Comparison of ENCODE assay signal across 17 cellular contexts in genomic region chr4:1058198-1058996, GRCh38. TPM values are rescaled to one million over a fixed set of nuclear protein-coding genes. Genes with fewer than 3 reads are reported as not detected.
DNase-seq lines count a peak whose midpoint lies in the region; ATAC-seq and TF ChIP-seq lines count a peak whose summit lies in the region.
"Had no signal": no experiment of that assay in that cellular context is flagged by ENCODE, and none has a peak within 500 bp of the region (broad histone marks: within the 10 kb centered on the region; RNA-seq: fewer than 3 reads in every experiment).

No MANE protein-coding gene starts in this region.

- H3K4ac ChIP-seq in mesenchymal stem cell (ENCODE audit: low read depth in 1 of 2, low read length in 2 of 2) = no peak overlapping the region

- H3K9me3 ChIP-seq in BLaER1 (no peaks in the 10 kb centered on the region), colonic mucosa (no peaks in the 10 kb centered on the region), mesenchymal stem cell (ENCODE audit: control insufficient read depth, low read length) (no peaks in the 10 kb centered on the region)
- H3K9me3 ChIP-seq: BE2C, esophagus squamous epithelium had no signal

- 71% methylated on average over 35 of the region's 35 CpGs for WGBS in mesenchymal stem cell

- no peak overlapping the region for H2BK15ac ChIP-seq in mesenchymal stem cell (ENCODE audit: low read depth, poor library complexity, severe bottlenecking)

- no peaks in the 10 kb centered on the region for H3K36me3 ChIP-seq in BLaER1
- no peaks in the 10 kb centered on the region for H3K36me3 ChIP-seq in colonic mucosa
- no peaks in the 10 kb centered on the region for H3K36me3 ChIP-seq in mesenchymal stem cell (ENCODE audit: control insufficient read depth in 1 of 2, insufficient read depth in 2 of 2, low read depth in 1 of 2, low read length in 2 of 2)
- H3K36me3 ChIP-seq: BE2C, esophagus squamous epithelium had no signal

- peaks cover 57% of the 10 kb centered on the region for H3K4me1 ChIP-seq in BLaER1
- no peaks in the 10 kb centered on the region for H3K4me1 ChIP-seq in colonic mucosa
- peaks cover 6% of the 10 kb centered on the region for H3K4me1 ChIP-seq in mesenchymal stem cell (ENCODE audit: control insufficient read depth, insufficient read depth, low read depth, low read length)
- H3K4me1 ChIP-seq: BE2C had no signal

- H3K4me2 ChIP-seq in BLaER1 (peak overlapping the region; percentile 46; the same call in 1 of the 2 replicates), mesenchymal stem cell (ENCODE audit: low read length, poor library complexity, severe bottlenecking) (no peak overlapping the region)

- no peak overlapping the region for H2BK5ac ChIP-seq in mesenchymal stem cell (ENCODE audit: low read depth, low read length, poor library complexity, severe bottlenecking)

- intact Hi-C loops in colonic mucosa (cut with DNase I) = no loop called here

- H3K79me1 ChIP-seq in mesenchymal stem cell (replicated peaks; ENCODE audit: low read length, poor library complexity, severe bottlenecking) = no peaks in the 10 kb centered on the region

- H2AFZ ChIP-seq in mesenchymal stem cell (ENCODE audit: low read depth, low read length) = no peak overlapping the region

- H3K14ac ChIP-seq in mesenchymal stem cell (ENCODE audit: low read length in 2 of 2) = no peak overlapping the region

- H3K27me3 ChIP-seq in BLaER1 = peaks cover 96% of the 10 kb centered on the region
- peaks cover 10% of the 10 kb centered on the region for H3K27me3 ChIP-seq in colonic mucosa
- peaks cover 46% of the 10 kb centered on the region in 2 experiments for H3K27me3 ChIP-seq in mesenchymal stem cell (ENCODE audit: control insufficient read depth in 1 of 2, insufficient read depth in 1 of 2, low read length in 2 of 2)

- H3K18ac ChIP-seq in mesenchymal stem cell (ENCODE audit: low read depth in 1 of 2, low read length in 2 of 2) = peak overlapping the region in 1 of 2 experiments; percentile 4

- no peak overlapping the region for H2BK12ac ChIP-seq in mesenchymal stem cell (ENCODE audit: low read length in 2 of 2)

- H4K8ac ChIP-seq in mesenchymal stem cell (ENCODE audit: low read length) = peak overlapping the region; percentile 19

- H3K4me3 ChIP-seq in BLaER1 (no peak overlapping the region), colonic mucosa (no peak overlapping the region), mesenchymal stem cell (ENCODE audit: insufficient read depth in 1 of 2, low read depth in 1 of 2, low read length in 2 of 2) (no peak overlapping the region)
- H3K4me3 ChIP-seq: esophagus squamous epithelium, skin epidermis had no signal

- peaks cover 61% of the 10 kb centered on the region for H4K20me1 ChIP-seq in BLaER1

- no peak overlapping the region for H2AK5ac ChIP-seq in mesenchymal stem cell (ENCODE audit: low read length, severe bottlenecking)

- H3K9ac ChIP-seq in BLaER1 (no peak overlapping the region), colonic mucosa (ENCODE audit: low read depth in 2 of 2, low read length in 2 of 2) (peak overlapping the region in 1 of 2 donors; percentile 2), mesenchymal stem cell (ENCODE audit: low read length) (no peak overlapping the region)

- H2BK120ac ChIP-seq in mesenchymal stem cell (ENCODE audit: low read depth, low read length) = no peak overlapping the region

- no peak overlapping the region for H3K23ac ChIP-seq in mesenchymal stem cell (ENCODE audit: low read length in 2 of 2)

- no peak overlapping the region for H4K91ac ChIP-seq in mesenchymal stem cell (ENCODE audit: low read length)

- H3K27ac ChIP-seq in BLaER1 (no peak overlapping the region), colonic mucosa (no peak overlapping the region), mesenchymal stem cell (ENCODE audit: low read length, poor library complexity, severe bottlenecking) (no peak overlapping the region)
- H3K27ac ChIP-seq: esophagus squamous epithelium, skin epidermis had no signal

- no peak for ATAC-seq in HG02938 (IDR thresholded peaks at IDR 0.05; ENCODE audit: unreplicated experiment)
- ATAC-seq in GM21786 (IDR thresholded peaks at IDR 0.05; ENCODE audit: unreplicated experiment) = no peak
- ATAC-seq in GM21367 (IDR thresholded peaks at IDR 0.05; ENCODE audit: unreplicated experiment) = no peak
- ATAC-seq: stimulated activated naive CD8-positive, alpha-beta T cell treated with anti-CD3 and anti-CD28 coated beads, Interleukin-15, Interleukin-2, amounts not matched to agents 100 U/mL and 50 U/mL, for 24 hours had no signal

- TF ChIP-seq CTCF in colonic mucosa (IDR thresholded peaks at IDR 0.05) = no peak

- DNase-seq in DMS53 (lab: John Stamatoyannopoulos, UW) (peak; percentile 67), colonic mucosa (peak; percentile 75), mesenchymal stem cell (no peak), RKO (ENCODE audit: low spot score) (no peak)
- DNase-seq: activated CD4-positive, alpha-beta T cell treated with anti-CD3 and anti-CD28 coated beads, Interleukin-2, amount 10 ng/mL, durations not matched to agents 24 days and 14 days; amygdala; BE2C; esophagus squamous epithelium; GOT3; NCI-H82; stimulated activated naive CD8-positive, alpha-beta T cell treated with anti-CD3 and anti-CD28 coated beads, Interleukin-15, Interleukin-2, amounts not matched to agents 100 U/mL and 50 U/mL, for 24 hours; T1000 had no signal

RNA-seq across cellular contexts. Expression of gene FGFRL1, which starts 47.0 kb away (rescaled TPM):
- 10 to 100 TPM; 16.0 to 34.7 TPM for total RNA-seq in colonic mucosa
- 23.4 TPM for polyA plus RNA-seq in mesenchymal stem cell (2013, experiment 1 of 2)
- polyA plus RNA-seq in mesenchymal stem cell (2013, experiment 2 of 2) = 23.1 TPM

RNA-seq across cellular contexts. Expression of gene RNF212, which starts 55.0 kb away (rescaled TPM):
- total RNA-seq in colonic mucosa = 1 to 10 TPM; 2.3 to 2.5 TPM
- polyA plus RNA-seq in mesenchymal stem cell (2013, experiment 1 of 2) = 2.9 TPM
- 3.2 TPM for polyA plus RNA-seq in mesenchymal stem cell (2013, experiment 2 of 2)

Comparison
In these comparisons a context has a peak if more than half of its experiments do, and no peak if none do; other contexts are left out.
1. DNase-seq: peak in DMS53 (single experiment) and colonic mucosa (single experiment); none in mesenchymal stem cell (single experiment) and RKO (single experiment).